In the genomic region with DNA sequence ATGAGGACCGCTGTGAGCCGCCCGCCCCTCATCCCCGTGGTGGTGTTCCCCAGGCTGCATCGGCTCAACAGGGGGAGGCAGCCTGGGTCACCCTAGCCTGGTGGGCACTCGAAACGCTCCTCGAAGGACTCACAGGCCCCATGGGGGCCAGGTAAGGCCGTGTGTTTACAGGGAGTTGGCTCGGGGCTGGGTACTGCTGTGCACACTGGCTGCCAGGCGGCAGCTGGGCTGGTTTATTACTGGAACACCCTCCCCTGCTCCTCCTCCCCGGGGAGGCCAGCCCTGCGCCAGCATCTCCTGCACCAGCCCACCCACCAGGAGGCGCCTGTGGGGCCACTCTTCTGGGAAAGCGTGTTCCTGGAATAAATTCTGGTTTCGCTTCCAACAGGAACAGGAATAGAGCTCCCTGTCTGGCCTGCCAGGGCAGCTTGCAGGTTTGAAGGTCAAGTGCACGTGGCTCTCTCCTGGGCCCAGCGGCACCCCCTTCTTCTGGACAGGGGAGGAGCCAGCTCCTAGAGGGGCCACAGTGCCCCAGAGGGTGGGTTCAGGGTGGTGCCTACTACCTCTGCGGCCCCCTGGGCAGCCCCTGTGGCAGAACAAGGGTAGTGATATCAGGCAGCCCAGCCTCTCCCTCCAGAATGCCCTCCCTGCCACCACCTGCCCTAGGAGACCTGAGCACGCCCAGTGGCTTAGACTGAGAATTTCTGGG, we compare ENCODE assay signal across 8 cellular contexts. TPM values are rescaled to one million over a fixed set of nuclear protein-coding genes. Genes with fewer than 3 reads are reported as not detected.
A peak's percentile ranks its signal among the peaks of the same experiment; 100 is the strongest.
DNase-seq lines count a peak whose midpoint lies in the region; ATAC-seq lines count a peak whose summit lies in the region.

No MANE protein-coding gene starts in this region.

- DNase-seq in NCI-H524 (lab: John Stamatoyannopoulos, UW) (peak; percentile 64 to 78), NCI-H524 treated with DMSO at 0.1 percent for 48 hours (lab: John Stamatoyannopoulos, UW) (no peak), NCI-H2081 treated with DMSO at 0.1 percent for 48 hours (lab: John Stamatoyannopoulos, UW) (peak; percentile 83), Right ventricle myocardium superior (peak; percentile 90), germinal center (ENCODE audit: low spot score) (no peak)
- peak; percentile 22 for DNase-seq in activated CD4-positive, alpha-beta T cell treated with anti-CD3 and anti-CD28 coated beads, Interleukin-2, amount 10 ng/mL, durations not matched to agents 7 days and 5 days

- no peak overlapping the region for H3K4me3 Mint-ChIP-seq in activated CD4-positive, alpha-beta T cell treated with anti-CD3 and anti-CD28 coated beads, Interleukin-2, amount 10 ng/mL, durations not matched to agents 7 days and 5 days

- peak overlapping the region; percentile 38 for H3K27ac Mint-ChIP-seq in activated CD4-positive, alpha-beta T cell treated with anti-CD3 and anti-CD28 coated beads, Interleukin-2, amount 10 ng/mL, durations not matched to agents 7 days and 5 days

- H3K4me1 ChIP-seq in rectal smooth muscle tissue (ENCODE audit: control insufficient read depth, insufficient read depth, low read length) = peaks cover 8% of the 10 kb centered on the region

- ATAC-seq in Right ventricle myocardium superior (ENCODE audit: poor library complexity) (peak; percentile 89), GM21526 (IDR thresholded peaks at IDR 0.05; ENCODE audit: low FRiP score, unreplicated experiment) (no peak)

- peaks cover 7% of the 10 kb centered on the region for H3K27me3 Mint-ChIP-seq in activated CD4-positive, alpha-beta T cell treated with anti-CD3 and anti-CD28 coated beads, Interleukin-2, amount 10 ng/mL, durations not matched to agents 7 days and 5 days

- H3K9ac ChIP-seq in rectal smooth muscle tissue (ENCODE audit: low read length) = peak overlapping the region; percentile 56

- H3K4me3 ChIP-seq in rectal smooth muscle tissue (ENCODE audit: low read length) = peak overlapping the region; percentile 27

- peak overlapping the region; percentile 86 for H3K27ac ChIP-seq in rectal smooth muscle tissue (ENCODE audit: low read depth, low read length)

- CTCF ChIA-PET in activated CD4-positive, alpha-beta T cell treated with anti-CD3 and anti-CD28 coated beads, Interleukin-2, amount 10 ng/mL, durations not matched to agents 7 days and 5 days (lab: Charles Lee) = interaction anchor here (0.7 kb wide), 1 partner anchor 15 kb away, joined by 3 read pairs; no protein-coding TSS in a partner anchor

- no peaks in the 10 kb centered on the region for H3K9me3 Mint-ChIP-seq in activated CD4-positive, alpha-beta T cell treated with anti-CD3 and anti-CD28 coated beads, Interleukin-2, amount 10 ng/mL, durations not matched to agents 7 days and 5 days

- H3K27me3 ChIP-seq in rectal smooth muscle tissue (ENCODE audit: control insufficient read depth, insufficient read depth, low read length) = no peaks in the 10 kb centered on the region

- no peaks in the 10 kb centered on the region for H3K36me3 Mint-ChIP-seq in activated CD4-positive, alpha-beta T cell treated with anti-CD3 and anti-CD28 coated beads, Interleukin-2, amount 10 ng/mL, durations not matched to agents 7 days and 5 days (ENCODE audit: low read depth)

- peaks cover 8% of the 10 kb centered on the region for H3K4me1 Mint-ChIP-seq in activated CD4-positive, alpha-beta T cell treated with anti-CD3 and anti-CD28 coated beads, Interleukin-2, amount 10 ng/mL, durations not matched to agents 7 days and 5 days

- intact Hi-C loops in Right ventricle myocardium superior (cut with DNase I) = no loop called here

- no peaks in the 10 kb centered on the region for H3K36me3 ChIP-seq in rectal smooth muscle tissue (ENCODE audit: control insufficient read depth, insufficient read depth, low read length)

- POLR2A ChIA-PET in activated CD4-positive, alpha-beta T cell treated with anti-CD3 and anti-CD28 coated beads, Interleukin-2, amount 10 ng/mL, durations not matched to agents 7 days and 5 days (lab: Charles Lee) = no interaction called here

RNA-seq across cellular contexts. Expression of a gene that starts 11.3 kb away (rescaled TPM):
- total RNA-seq in activated CD4-positive, alpha-beta T cell treated with anti-CD3 and anti-CD28 coated beads, Interleukin-2, amount 10 ng/mL, durations not matched to agents 7 days and 5 days = 10 to 100 TPM; 45.7 to 47.8 TPM
- 104 TPM for total RNA-seq in Right ventricle myocardium superior

RNA-seq across cellular contexts. Expression of a gene that starts 13.1 kb away (rescaled TPM):
- not detected for total RNA-seq in activated CD4-positive, alpha-beta T cell treated with anti-CD3 and anti-CD28 coated beads, Interleukin-2, amount 10 ng/mL, durations not matched to agents 7 days and 5 days
- not detected for total RNA-seq in Right ventricle myocardium superior

RNA-seq across cellular contexts. Expression of a gene that starts 17.8 kb away (rescaled TPM):
- total RNA-seq in activated CD4-positive, alpha-beta T cell treated with anti-CD3 and anti-CD28 coated beads, Interleukin-2, amount 10 ng/mL, durations not matched to agents 7 days and 5 days = not detected
- not detected for total RNA-seq in Right ventricle myocardium superior

RNA-seq across cellular contexts. Expression of a gene that starts 38.6 kb away (rescaled TPM):
- total RNA-seq in activated CD4-positive, alpha-beta T cell treated with anti-CD3 and anti-CD28 coated beads, Interleukin-2, amount 10 ng/mL, durations not matched to agents 7 days and 5 days = 100 to 1,000 TPM; 420 to 499 TPM
- 309 TPM for total RNA-seq in Right ventricle myocardium superior

RNA-seq across cellular contexts. Expression of a gene that starts 49.4 kb away (rescaled TPM):
- total RNA-seq in activated CD4-positive, alpha-beta T cell treated with anti-CD3 and anti-CD28 coated beads, Interleukin-2, amount 10 ng/mL, durations not matched to agents 7 days and 5 days = 100 to 1,000 TPM; 654 to 714 TPM
- total RNA-seq in Right ventricle myocardium superior = 113 TPM

Comparison
In these comparisons a context has a peak if more than half of its experiments do, and no peak if none do; other contexts are left out.
1. DNase-seq: peak in NCI-H524 (2 of 2), NCI-H2081 treated with DMSO at 0.1 percent for 48 hours (single experiment), activated CD4-positive, alpha-beta T cell treated with anti-CD3 and anti-CD28 coated beads, Interleukin-2, amount 10 ng/mL, durations not matched to agents 7 days and 5 days (single experiment) and Right ventricle myocardium superior (single experiment); none in NCI-H524 treated with DMSO at 0.1 percent for 48 hours (single experiment) and germinal center (single experiment).